8 cellular contexts compared by ENCODE assay signal in genomic region chr7:73827568-73828106, GRCh38. TPM values are rescaled to one million over a fixed set of nuclear protein-coding genes. Genes with fewer than 3 reads are reported as not detected.
A peak's percentile ranks its signal among the peaks of the same experiment; 100 is the strongest.
DNase-seq lines count a peak whose midpoint lies in the region; ATAC-seq, FAIRE-seq and TF ChIP-seq lines count a peak whose summit lies in the region.

No MANE protein-coding gene starts in this region.

- no peak overlapping the region for H3K4me3 Mint-ChIP-seq in nephron progenitor cell

- no peak for TF ChIP-seq RAD21 in A549 (conservative IDR thresholded peaks at IDR 0.05 in 1 of 2, IDR thresholded peaks at IDR 0.05 in 1 of 2)

- CTCF ChIA-PET in A549 (lab: Yijun Ruan, JAX), result interaction anchor here (1.4 to 2.3 kb wide), 6 partner anchors 12 to 28 kb away, joined by 3 to 10 read pairs (median 6); no protein-coding TSS in a partner anchor
- CTCF ChIA-PET in RWPE1 (lab: Yijun Ruan, JAX), result no interaction called here

- H3K9me3 ChIP-seq in A549, result no peaks in the 10 kb centered on the region

- peak overlapping the region; percentile 62 for H3K4me2 ChIP-seq in A549

- H3K27ac ChIP-seq in A549, result peak overlapping the region; percentile 67 to 86
- H3K27ac ChIP-seq in RWPE1, result peak overlapping the region; percentile 83

- H3K4me1 ChIP-seq in A549, result peaks cover 65% of the 10 kb centered on the region

- WGBS in A549 (ENCODE audit: missing lambda C conversion rate), result 29% methylated on average over 6 of the region's 11 CpGs

- POLR2A ChIA-PET in A549 (lab: Yijun Ruan, JAX) (interaction anchor here (1.5 to 2.4 kb wide), 3 partner anchors 14 to 89 kb away, joined by 8 to 17 read pairs (median 10); partner anchors contain the start of genes ABHD11 and METTL27), RWPE1 (lab: Yijun Ruan, JAX; ENCODE audit: low non-redundant PET) (interaction anchor here (0.6 kb wide), 1 partner anchor 15 kb away, joined by 3 read pairs; the partner anchor contains the start of gene METTL27)

- H3K27me3 Mint-ChIP-seq in nephron progenitor cell (ENCODE audit: low read depth, poor library complexity), result peaks cover 16% of the 10 kb centered on the region

- H3K36me3 Mint-ChIP-seq in nephron progenitor cell (ENCODE audit: low read depth), result no peaks in the 10 kb centered on the region

- FAIRE-seq in A549 (lab: Jason Lieb, UNC), result no peak

- no peaks in the 10 kb centered on the region for H3K9me3 Mint-ChIP-seq in nephron progenitor cell

- TF ChIP-seq CTCF in A549 (IDR thresholded peaks at IDR 0.05), result no peak
- no peak for TF ChIP-seq CTCF in RWPE1 (conservative IDR thresholded peaks at IDR 0.05; ENCODE audit: low read depth)
- no peak for TF ChIP-seq CTCF in nephron progenitor cell (IDR thresholded peaks at IDR 0.05)

- TF ChIP-seq POLR2A in A549 (IDR thresholded peaks at IDR 0.05; ENCODE audit: low read length), result no peak

- TF ChIP-seq EP300 in A549 (IDR thresholded peaks at IDR 0.05), result no peak

- H3K4me1 Mint-ChIP-seq in nephron progenitor cell, result peaks cover 86% of the 10 kb centered on the region

- no peak overlapping the region for H3K27ac Mint-ChIP-seq in nephron progenitor cell

- no peak overlapping the region for H3K4me3 ChIP-seq in A549

- DNase-seq in A549 (ENCODE audit: low read depth in 1 of 2, low spot score in 1 of 2) (peak in 1 of 2 experiments; percentile 69), LHCN-M2 (ENCODE audit: low read depth) (peak; percentile 15), RWPE1 (ENCODE audit: low spot score) (no peak), kidney tubule cell (ENCODE audit: low spot score) (peak; percentile 97), nephron progenitor cell (no peak), cortex of kidney (lab: John Stamatoyannopoulos, UW) (no peak)

- ATAC-seq in A549 (peak; percentile 20 to 27; a peak in 4 of 6 replicates), HG03342 (IDR thresholded peaks at IDR 0.05; ENCODE audit: unreplicated experiment) (no peak), GM21619 (IDR thresholded peaks at IDR 0.05; ENCODE audit: unreplicated experiment) (no peak)

TF ChIP-seq in A549, 52 proteins besides CTCF, POLR2A, EP300 and RAD21:
- TF ChIP-seq PHF8 (IDR thresholded peaks at IDR 0.05; ENCODE audit: borderline replicate concordance, low read depth), result no peak
- TF ChIP-seq ZSCAN20 (CRISPR knock-in tag; IDR thresholded peaks at IDR 0.05), result no peak
- TF ChIP-seq MAZ (IDR thresholded peaks at IDR 0.05; ENCODE audit: borderline replicate concordance, low read depth, low read length), result no peak
- TF ChIP-seq ZNF302 (CRISPR knock-in tag; IDR thresholded peaks at IDR 0.05), result no peak
- TF ChIP-seq RFX5 (IDR thresholded peaks at IDR 0.05), result no peak
- no peak for TF ChIP-seq FOSL2 (IDR thresholded peaks at IDR 0.05)
- no peak for TF ChIP-seq FOSL2 (CRISPR knock-in tag; IDR thresholded peaks at IDR 0.05)
- TF ChIP-seq HDAC2 (IDR thresholded peaks at IDR 0.05), result no peak
- TF ChIP-seq JUN (IDR thresholded peaks at IDR 0.05), result no peak
- no peak for TF ChIP-seq HES2 (IDR thresholded peaks at IDR 0.05)

RNA-seq across cellular contexts. Expression of gene CLDN4, which starts 3.2 kb away (rescaled TPM):
- polyA plus RNA-seq in A549 (2011; rRNA removed) (2.3 and 2.4 TPM in 2 replicates), A549 (2017; fragmentation: RNase III; extraction: RNeasy Plus Mini Kit Qiagen cat#74134 plus additional on column Dnase treatment) (1.3 to 1.5 TPM (median 1.5 TPM) in 3 replicates)
- polyA plus RNA-seq in A549 (2012; cell fraction: cytosol; rRNA removed), result 1.9 and 2.4 TPM in 2 replicates
- polyA plus RNA-seq in A549 (2012; cell fraction: nucleus; rRNA removed), result 6.1 and 6.7 TPM in 2 replicates
- polyA minus RNA-seq in A549 (2011; rRNA and poly(A)+ RNA removed), result 1.9 and 2.8 TPM in 2 replicates
- 0.17 and 0.19 TPM in 2 replicates for total RNA-seq in LHCN-M2 (2014; rRNA removed)
- polyA plus RNA-seq in LHCN-M2 (2012), result 0.28 TPM

RNA-seq across cellular contexts. Expression of gene METTL27, which starts 14.7 kb away (rescaled TPM):
- polyA plus RNA-seq in A549 (2011; rRNA removed) (4.1 and 5.5 TPM in 2 replicates), A549 (2017; fragmentation: RNase III; extraction: RNeasy Plus Mini Kit Qiagen cat#74134 plus additional on column Dnase treatment) (4.9 to 5.8 TPM (median 5.3 TPM) in 3 replicates)
- polyA plus RNA-seq in A549 (2012; cell fraction: cytosol; rRNA removed), result 11.3 and 12.4 TPM in 2 replicates
- 7.8 and 11.8 TPM in 2 replicates for polyA plus RNA-seq in A549 (2012; cell fraction: nucleus; rRNA removed)
- 5.1 and 5.4 TPM in 2 replicates for polyA minus RNA-seq in A549 (2011; rRNA and poly(A)+ RNA removed)
- 3.2 and 5.7 TPM in 2 replicates for total RNA-seq in LHCN-M2 (2014; rRNA removed)
- polyA plus RNA-seq in LHCN-M2 (2012), result 7.8 TPM

RNA-seq across cellular contexts. Expression of gene TMEM270, which starts 33.3 kb away (rescaled TPM):
- 0.16 TPM in 1 of 2 replicates, not detected in the other for polyA plus RNA-seq in A549 (2011; rRNA removed)
- polyA plus RNA-seq in A549 (2012; cell fraction: cytosol; rRNA removed), result 0.07 and 0.10 TPM in 2 replicates
- polyA plus RNA-seq in A549 (2012; cell fraction: nucleus; rRNA removed), result 0.06 and 0.17 TPM in 2 replicates
- polyA plus RNA-seq in A549 (2017; fragmentation: RNase III; extraction: RNeasy Plus Mini Kit Qiagen cat#74134 plus additional on column Dnase treatment), result not detected in 3 replicates
- not detected in 2 replicates for polyA minus RNA-seq in A549 (2011; rRNA and poly(A)+ RNA removed)
- not detected in 2 replicates for total RNA-seq in LHCN-M2 (2014; rRNA removed)
- 0.07 TPM for polyA plus RNA-seq in LHCN-M2 (2012)

RNA-seq across cellular contexts. Expression of gene CLDN3, which starts 57.6 kb away (rescaled TPM):
- polyA plus RNA-seq in A549 (2011; rRNA removed), result 1.2 and 1.7 TPM in 2 replicates
- 4.5 and 6.5 TPM in 2 replicates for polyA plus RNA-seq in A549 (2012; cell fraction: cytosol; rRNA removed)
- 6.5 and 10.8 TPM in 2 replicates for polyA plus RNA-seq in A549 (2012; cell fraction: nucleus; rRNA removed)
- polyA plus RNA-seq in A549 (2017; fragmentation: RNase III; extraction: RNeasy Plus Mini Kit Qiagen cat#74134 plus additional on column Dnase treatment), result 2.0 to 2.6 TPM (median 2.0 TPM) in 3 replicates
- 0.39 and 0.95 TPM in 2 replicates for polyA minus RNA-seq in A549 (2011; rRNA and poly(A)+ RNA removed)
- not detected in 2 replicates for total RNA-seq in LHCN-M2 (2014; rRNA removed)
- not detected for polyA plus RNA-seq in LHCN-M2 (2012)

Comparison
In these comparisons a context has a peak if more than half of its experiments do, and no peak if none do; other contexts are left out.
1. ATAC-seq: peak in A549 (2 of 2); none in HG03342 (single experiment) and GM21619 (single experiment).
2. DNase-seq: peak in LHCN-M2 (single experiment) and kidney tubule cell (single experiment); none in RWPE1 (single experiment), nephron progenitor cell (single experiment) and cortex of kidney (single experiment).